In genomic region chr9:133505901-133506652, GRCh38 we compare ENCODE assay signal across 13 cellular contexts. TPM values are rescaled to one million over a fixed set of nuclear protein-coding genes. Genes with fewer than 3 reads are reported as not detected.
DNase-seq lines count a peak whose midpoint lies in the region; ATAC-seq, FAIRE-seq and TF ChIP-seq lines count a peak whose summit lies in the region.
"Had no signal": no experiment of that assay in that cellular context is flagged by ENCODE, and none has a peak within 500 bp of the region (broad histone marks: within the 10 kb centered on the region; RNA-seq: fewer than 3 reads in every experiment).

No MANE protein-coding gene starts in this region.

- H3K9me1 ChIP-seq in K562 (ENCODE audit: control insufficient read depth, insufficient read depth, low read length): no peaks in the 10 kb centered on the region

- in situ Hi-C loops in K562 (cut with MboI): no loop called here

- no peak for TF ChIP-seq CTCF in K562 (IDR thresholded peaks at IDR 0.05 in 2 of 3, conservative IDR thresholded peaks at IDR 0.05 in 1 of 3; ENCODE audit: insufficient read depth in 2 of 3, low read depth in 1 of 3, low read length in 3 of 3)
- TF ChIP-seq CTCF in spleen (IDR thresholded peaks at IDR 0.05 in 8 of 11, conservative IDR thresholded peaks at IDR 0.05 in 3 of 11): no peak

- H3K27ac ChIP-seq in K562 (ENCODE audit: extremely low read depth, low read depth, low read length) (peak overlapping the region; percentile 11; the same call in 1 of the 3 replicates), spleen (peak overlapping the region in 5 of 8 donors; percentile 45 to 73 (median 65))
- H3K27ac ChIP-seq: BLaER1 had no signal

- peak; percentile 94 for FAIRE-seq in K562 (lab: Jason Lieb, UNC)

- 13% methylated on average over 21 of the region's 23 CpGs for WGBS in K562 (ENCODE audit: insufficient coverage, low coverage, missing lambda C conversion rate)
- 69 to 88% (median 79%) methylated on average over 8 to 23 of the region's 23 CpGs for WGBS in spleen, 5 donors

- BruUV-seq in K562 (replicated peaks; lab: Mats Ljungman, UMichigan): no TSS peak

- peak overlapping the region; percentile 73; the same call in 1 of the 2 replicates for H2AFZ ChIP-seq in K562 (ENCODE audit: low read depth, low read length)

- H3K9ac ChIP-seq in K562 (ENCODE audit: insufficient read depth in 1 of 2, low read depth in 2 of 2, low read length in 2 of 2): peak overlapping the region in 1 of 2 experiments; percentile 74; a peak in 3 of 4 replicates
- H3K9ac ChIP-seq: BLaER1 had no signal

- H3K4me3 ChIP-seq in K562 (no peak overlapping the region), spleen (no peak overlapping the region)
- H3K4me3 ChIP-seq: BLaER1 had no signal

- peak overlapping the region; percentile 18; the same call in 1 of the 2 replicates for H3K4me2 ChIP-seq in K562 (ENCODE audit: insufficient read depth, low read length)
- H3K4me2 ChIP-seq: BLaER1 had no signal

- CTCF ChIA-PET in K562 (lab: Yijun Ruan, JAX; ENCODE audit: low intra/inter-chr PET ratio): no interaction called here

- no peaks in the 10 kb centered on the region for H3K79me2 ChIP-seq in K562 (ENCODE audit: control insufficient read depth, insufficient read depth, low read length)

- no peaks in the 10 kb centered on the region for H3K36me3 ChIP-seq in K562 (ENCODE audit: control insufficient read depth, insufficient read depth, low read length)
- no peaks in the 10 kb centered on the region for H3K36me3 ChIP-seq in spleen
- H3K36me3 ChIP-seq: BLaER1 had no signal

- peak; percentile 45; the same call in 1 of the 2 replicates for TF ChIP-seq EP300 in K562 (IDR thresholded peaks at IDR 0.05; ENCODE audit: low read length)

- no peak for TF ChIP-seq RAD21 in K562 (CRISPR knock-in tag; conservative IDR thresholded peaks at IDR 0.05 in 1 of 2, IDR thresholded peaks at IDR 0.05 in 1 of 2)

- intact Hi-C loops in K562 (cut with micrococcal nuclease) (no loop called here), left ventricle myocardium superior (cut with micrococcal nuclease) (no loop called here), spleen (cut with DNase I; ENCODE audit: low total_unique reads) (no loop called here)

- peak; percentile 90 for ATAC-seq in K562
- peak; percentile 84 for ATAC-seq in left ventricle myocardium superior
- no peak for ATAC-seq in GM18861 (IDR thresholded peaks at IDR 0.05; ENCODE audit: unreplicated experiment)
- ATAC-seq in GM21576 (IDR thresholded peaks at IDR 0.05; ENCODE audit: unreplicated experiment): no peak
- no peak for ATAC-seq in HG03457 (IDR thresholded peaks at IDR 0.05; ENCODE audit: unreplicated experiment)

- H3K27me3 ChIP-seq in K562 (ENCODE audit: control insufficient read depth in 2 of 2, insufficient read depth in 2 of 2, low read length in 2 of 2): peaks cover 3 to 21% of the 10 kb centered on the region in 2 experiments; a peak in 3 of 5 replicates
- H3K27me3 ChIP-seq in spleen (replicated peaks in 1 of 7): peaks cover 0 to 38% (median 0%) of the 10 kb centered on the region in 7 donors
- H3K27me3 ChIP-seq: BLaER1 had no signal

- no peak for TF ChIP-seq POLR2A in K562 (conservative IDR thresholded peaks at IDR 0.05)
- TF ChIP-seq POLR2A in spleen (IDR thresholded peaks at IDR 0.05): no peak

- H3K4me1 ChIP-seq in K562 (replicated peaks in 1 of 2; ENCODE audit: control insufficient read depth in 2 of 2, insufficient read depth in 2 of 2, low read length in 2 of 2): peaks cover 21 to 30% of the 10 kb centered on the region in 2 experiments
- H3K4me1 ChIP-seq in spleen: peaks cover 8 to 41% (median 28%) of the 10 kb centered on the region in 6 donors

- peaks cover 4% of the 10 kb centered on the region; the same call in 1 of the 2 replicates for H4K20me1 ChIP-seq in K562 (replicated peaks; ENCODE audit: control insufficient read depth, insufficient read depth, low read length)
- H4K20me1 ChIP-seq: BLaER1 had no signal

- POLR2A ChIA-PET in K562 (lab: Yijun Ruan, JAX): interaction anchor here (0.7 to 1.5 kb wide), 4 partner anchors 9 to 189 kb away, joined by 3 to 9 read pairs (median 4); partner anchors contain the start of gene MYMK

- DNase-seq in GM03348 (ENCODE audit: low spot score): peak; percentile 86
- DNase-seq in K562 (ENCODE audit: extremely low read depth in 1 of 4, low spot score in 3 of 4): peak; percentile 79 to 83 (median 82)
- DNase-seq in left ventricle myocardium superior: peak; percentile 89
- DNase-seq in spleen: no peak
- no peak for DNase-seq in ureter (ENCODE audit: low spot score)
- DNase-seq: activated naive CD8-positive, alpha-beta T cell treated with anti-CD3 and anti-CD28 coated beads, Interleukin-2, amount 10 ng/mL, durations not matched to agents 7 days and 5 days; NCI-H526; stimulated activated CD4-positive, alpha-beta T cell treated with anti-CD3 and anti-CD28 coated beads, Interleukin-15, amount 100 ng/mL, for 24 hours had no signal

- no peaks in the 10 kb centered on the region for H3K9me3 ChIP-seq in K562 (replicated peaks; ENCODE audit: control insufficient read depth, insufficient read depth, low read depth, low read length)
- H3K9me3 ChIP-seq in spleen: peaks cover 3 to 25% (median 21%) of the 10 kb centered on the region in 8 donors

RNA-seq across cellular contexts. Expression of gene MYMK, which starts 18.7 kb away (rescaled TPM):
- not detected in 2 replicates for total RNA-seq in K562 (2011; cell fraction: chromatin; rRNA removed; ENCODE audit: low replicate concordance)
- total RNA-seq in K562 (2011; cell fraction: nucleolus; rRNA removed): not detected in 2 replicates
- total RNA-seq in K562 (2011; cell fraction: nucleoplasm; rRNA removed): not detected in 2 replicates
- total RNA-seq in K562 (2014; rRNA removed): not detected in 2 replicates
- total RNA-seq in K562 (2014; rRNA removed; fragmentation: Illumina TruSeq; extraction: Trizol): not detected in 2 replicates
- total RNA-seq in K562 (2015; rRNA removed; fragmentation: Illumina TruSeq; extraction: Trizol): not detected in 2 replicates
- not detected in 2 replicates for total RNA-seq in K562 (2021)
- not detected in 2 replicates for polyA plus RNA-seq in K562 (2011; rRNA removed)
- polyA plus RNA-seq in K562 (2011; cell fraction: cytosol; rRNA removed): not detected in 2 replicates
- not detected in 2 replicates for polyA plus RNA-seq in K562 (2011; cell fraction: nucleus; rRNA removed)
- polyA plus RNA-seq in K562 (2012): not detected in 2 replicates
- polyA plus RNA-seq in K562 (2014; fragmentation: Illumina TruSeq; extraction: Trizol): not detected in 2 replicates
- polyA plus RNA-seq in K562 (2014; fragmentation: Nextera tagmentation; extraction: Ambion mirVana): not detected
- polyA plus RNA-seq in K562 (2014; rRNA removed): not detected in 2 replicates
- polyA minus RNA-seq in K562 (2011; rRNA and poly(A)+ RNA removed): not detected in 2 replicates
- not detected in 2 replicates for polyA minus RNA-seq in K562 (2011; cell fraction: cytosol; rRNA and poly(A)+ RNA removed)
- polyA minus RNA-seq in K562 (2011; cell fraction: nucleus; rRNA and poly(A)+ RNA removed): not detected in 2 replicates
- not detected for total RNA-seq in left ventricle myocardium superior
- not detected for total RNA-seq in spleen
- polyA plus RNA-seq in spleen: not detected
- not detected for total RNA-seq in ureter
- total RNA-seq: activated naive CD8-positive, alpha-beta T cell treated with anti-CD3 and anti-CD28 coated beads, Interleukin-2, amount 10 ng/mL, durations not matched to agents 7 days and 5 days; left lobe of liver had no signal

RNA-seq across cellular contexts. Expression of gene SLC2A6, which starts 27.2 kb away (rescaled TPM):
- total RNA-seq in K562 (2011; cell fraction: chromatin; rRNA removed; ENCODE audit: low replicate concordance): 0.32 and 1.7 TPM in 2 replicates
- total RNA-seq in K562 (2011; cell fraction: nucleolus; rRNA removed): 1.2 and 1.8 TPM in 2 replicates
- total RNA-seq in K562 (2011; cell fraction: nucleoplasm; rRNA removed): 0.53 and 1.3 TPM in 2 replicates
- total RNA-seq in K562 (2014; rRNA removed): 0.09 and 0.41 TPM in 2 replicates
- total RNA-seq in K562 (2014; rRNA removed; fragmentation: Illumina TruSeq; extraction: Trizol): 0.04 and 0.06 TPM in 2 replicates
- total RNA-seq in K562 (2015; rRNA removed; fragmentation: Illumina TruSeq; extraction: Trizol): 0.04 TPM in 1 of 2 replicates, not detected in the other
- total RNA-seq in K562 (2021): 0.16 and 0.38 TPM in 2 replicates
- 0.08 and 0.22 TPM in 2 replicates for polyA plus RNA-seq in K562 (2011; rRNA removed)
- polyA plus RNA-seq in K562 (2011; cell fraction: cytosol; rRNA removed): 0.19 and 0.58 TPM in 2 replicates
- polyA plus RNA-seq in K562 (2011; cell fraction: nucleus; rRNA removed): 0.32 and 0.61 TPM in 2 replicates
- 0.17 and 0.24 TPM in 2 replicates for polyA plus RNA-seq in K562 (2012)
- polyA plus RNA-seq in K562 (2014; fragmentation: Illumina TruSeq; extraction: Trizol): not detected in 2 replicates
- not detected for polyA plus RNA-seq in K562 (2014; fragmentation: Nextera tagmentation; extraction: Ambion mirVana)
- 0.27 and 0.39 TPM in 2 replicates for polyA plus RNA-seq in K562 (2014; rRNA removed)
- polyA minus RNA-seq in K562 (2011; rRNA and poly(A)+ RNA removed): 0.09 and 0.21 TPM in 2 replicates
- polyA minus RNA-seq in K562 (2011; cell fraction: cytosol; rRNA and poly(A)+ RNA removed): 0.48 and 0.64 TPM in 2 replicates
- 0.81 and 1.4 TPM in 2 replicates for polyA minus RNA-seq in K562 (2011; cell fraction: nucleus; rRNA and poly(A)+ RNA removed)
- 2.4 TPM for total RNA-seq in left ventricle myocardium superior
- 10 to 100 TPM; 15.4 to 28.7 (median 20.9) TPM for total RNA-seq in spleen
- 10 to 100 TPM; 15.4 to 35.0 (median 32.8) TPM for polyA plus RNA-seq in spleen
- 19.6 TPM for total RNA-seq in ureter

RNA-seq across cellular contexts. Expression of gene ADAMTSL2, which starts 28.4 kb away (rescaled TPM):
- 0.07 TPM in 1 of 2 replicates, not detected in the other for total RNA-seq in K562 (2011; cell fraction: chromatin; rRNA removed; ENCODE audit: low replicate concordance)
- not detected in 2 replicates for total RNA-seq in K562 (2011; cell fraction: nucleolus; rRNA removed)
- not detected in 2 replicates for total RNA-seq in K562 (2011; cell fraction: nucleoplasm; rRNA removed)
- not detected in 2 replicates for total RNA-seq in K562 (2014; rRNA removed)
- not detected in 2 replicates for total RNA-seq in K562 (2014; rRNA removed; fragmentation: Illumina TruSeq; extraction: Trizol)
- total RNA-seq in K562 (2015; rRNA removed; fragmentation: Illumina TruSeq; extraction: Trizol): not detected in 2 replicates
- 0.04 TPM in 1 of 2 replicates, not detected in the other for total RNA-seq in K562 (2021)
- not detected in 2 replicates for polyA plus RNA-seq in K562 (2011; rRNA removed)
- 0.01 TPM in 1 of 2 replicates, not detected in the other for polyA plus RNA-seq in K562 (2011; cell fraction: cytosol; rRNA removed)
- polyA plus RNA-seq in K562 (2011; cell fraction: nucleus; rRNA removed): not detected in 2 replicates
- 0.04 TPM in 1 of 2 replicates, not detected in the other for polyA plus RNA-seq in K562 (2012)
- not detected in 2 replicates for polyA plus RNA-seq in K562 (2014; fragmentation: Illumina TruSeq; extraction: Trizol)
- polyA plus RNA-seq in K562 (2014; fragmentation: Nextera tagmentation; extraction: Ambion mirVana): not detected
- not detected in 2 replicates for polyA plus RNA-seq in K562 (2014; rRNA removed)
- polyA minus RNA-seq in K562 (2011; rRNA and poly(A)+ RNA removed): not detected in 2 replicates
- not detected in 2 replicates for polyA minus RNA-seq in K562 (2011; cell fraction: cytosol; rRNA and poly(A)+ RNA removed)
- polyA minus RNA-seq in K562 (2011; cell fraction: nucleus; rRNA and poly(A)+ RNA removed): not detected in 2 replicates
- 5.1 TPM for total RNA-seq in left ventricle myocardium superior
- 10 to 100 TPM in 1 of 7 donors, 1 to 10 TPM in 6; 1.6 to 10.1 (median 4.1) TPM for total RNA-seq in spleen
- 10 to 100 TPM in 1 of 3 donors, 1 to 10 TPM in 2; 3.0 to 11.7 (median 4.5) TPM for polyA plus RNA-seq in spleen
- total RNA-seq in ureter: 8.8 TPM

RNA-seq across cellular contexts. Expression of gene CACFD1, which starts 46.3 kb away (rescaled TPM):
- 2.9 and 4.1 TPM in 2 replicates for total RNA-seq in K562 (2011; cell fraction: chromatin; rRNA removed; ENCODE audit: low replicate concordance)
- total RNA-seq in K562 (2011; cell fraction: nucleolus; rRNA removed): 3.4 and 4.7 TPM in 2 replicates
- 3.2 and 5.5 TPM in 2 replicates for total RNA-seq in K562 (2011; cell fraction: nucleoplasm; rRNA removed)
- total RNA-seq in K562 (2014; rRNA removed) (1.1 and 1.2 TPM in 2 replicates), K562 (2014; rRNA removed; fragmentation: Illumina TruSeq; extraction: Trizol) (0.11 and 0.13 TPM in 2 replicates), K562 (2015; rRNA removed; fragmentation: Illumina TruSeq; extraction: Trizol) (0.54 and 0.64 TPM in 2 replicates), K562 (2021) (1.4 and 1.8 TPM in 2 replicates), left ventricle myocardium superior (11.8 TPM), spleen (10 to 100 TPM in 5 of 7 donors, 1 to 10 TPM in 2; 10.0 to 14.2 (median 12.6) TPM), ureter (24.9 TPM)
- polyA plus RNA-seq in K562 (2011; rRNA removed) (0.87 and 1.2 TPM in 2 replicates), K562 (2014; fragmentation: Illumina TruSeq; extraction: Trizol) (0.16 and 0.37 TPM in 2 replicates), K562 (2014; fragmentation: Nextera tagmentation; extraction: Ambion mirVana) (not detected), K562 (2014; rRNA removed) (1.1 and 1.4 TPM in 2 replicates), spleen (10 to 100 TPM in 1 of 3 donors, 1 to 10 TPM in 2; 4.7 to 12.7 (median 6.6) TPM)
- polyA plus RNA-seq in K562 (2011; cell fraction: cytosol; rRNA removed): 0.77 and 1.1 TPM in 2 replicates
- polyA plus RNA-seq in K562 (2011; cell fraction: nucleus; rRNA removed): 1.3 and 2.3 TPM in 2 replicates
- 0.89 and 3.8 TPM in 2 replicates for polyA plus RNA-seq in K562 (2012)
- polyA minus RNA-seq in K562 (2011; rRNA and poly(A)+ RNA removed): 0.57 and 0.70 TPM in 2 replicates
- 0.67 and 0.82 TPM in 2 replicates for polyA minus RNA-seq in K562 (2011; cell fraction: cytosol; rRNA and poly(A)+ RNA removed)
- 1.7 and 1.8 TPM in 2 replicates for polyA minus RNA-seq in K562 (2011; cell fraction: nucleus; rRNA and poly(A)+ RNA removed)

Comparison
In these comparisons a context has a peak if more than half of its experiments do, and no peak if none do; other contexts are left out.
1. DNase-seq: peak in GM03348 (single experiment), K562 (4 of 4) and left ventricle myocardium superior (single experiment); none in spleen (single experiment) and ureter (single experiment).
2. ATAC-seq: peak in K562 (single experiment) and left ventricle myocardium superior (single experiment); none in GM18861 (single experiment), GM21576 (single experiment) and HG03457 (single experiment).